Comparison of ENCODE assay signal across 8 cellular contexts in the genomic region with DNA sequence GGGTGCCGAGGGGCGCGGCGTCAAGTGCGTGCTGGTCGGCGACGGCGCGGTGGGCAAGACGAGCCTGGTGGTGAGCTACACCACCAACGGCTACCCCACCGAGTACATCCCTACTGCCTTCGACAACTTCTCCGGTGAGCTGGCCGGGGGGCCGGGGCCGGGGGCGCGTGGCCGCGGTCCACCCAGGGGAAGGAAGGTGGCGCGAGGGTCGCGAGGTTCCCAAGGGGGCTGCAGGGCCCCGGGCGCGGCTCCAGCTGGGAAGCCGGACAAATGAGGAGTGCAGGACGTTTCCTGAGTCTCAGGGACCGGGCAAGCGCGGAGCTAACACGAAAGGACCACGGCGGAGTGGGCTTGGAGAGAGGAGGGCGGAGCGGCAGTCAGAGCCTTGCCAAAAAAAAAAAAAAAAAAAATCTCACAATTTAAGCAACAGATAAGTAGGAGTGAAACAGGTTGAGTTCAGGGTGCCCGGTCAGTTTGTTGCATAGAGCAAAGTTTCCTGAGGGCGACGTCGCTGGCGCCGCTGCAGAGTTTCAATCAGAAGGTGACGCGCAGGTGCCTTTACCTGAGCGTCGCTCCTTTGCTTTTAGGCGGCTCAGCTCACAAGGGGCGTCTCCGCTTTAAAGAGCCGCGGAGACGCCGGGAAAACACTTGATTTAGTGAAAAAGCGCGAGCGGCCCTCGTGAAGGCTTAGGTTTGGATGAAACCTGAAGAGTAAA. TPM values are rescaled to one million over a fixed set of nuclear protein-coding genes. Genes with fewer than 3 reads are reported as not detected.
A peak's percentile ranks its signal among the peaks of the same experiment; 100 is the strongest.
DNase-seq lines count a peak whose midpoint lies in the region; ATAC-seq, FAIRE-seq and TF ChIP-seq lines count a peak whose summit lies in the region.

No MANE protein-coding gene starts in this region.

- H3K27me3 Mint-ChIP-seq in MCF 10A (ENCODE audit: insufficient read depth, unreplicated experiment) = peaks cover 9% of the 10 kb centered on the region

- H3K9ac ChIP-seq in kidney (ENCODE audit: low read length in 2 of 2) = peak overlapping the region; percentile 10 to 75

- DNase-seq in A673 (ENCODE audit: low spot score) = peak; percentile 12
- DNase-seq in RWPE2 (ENCODE audit: low spot score) = no peak
- no peak for DNase-seq in MCF 10A (ENCODE audit: unreplicated experiment)
- DNase-seq in kidney = peak; percentile 85
- peak; percentile 18 to 24 for DNase-seq in stimulated activated CD4-positive, alpha-beta T cell treated with anti-CD3 and anti-CD28 coated beads, Interleukin-2, amount 100 ng/mL, for 24 hours
- no peak for DNase-seq in NCI-H1694 (lab: John Stamatoyannopoulos, UW)

- H3K27ac ChIP-seq in A673 (ENCODE audit: low read depth, low read length, poor library complexity, severe bottlenecking) (no peak overlapping the region), RWPE2 (ENCODE audit: poor library complexity, severe bottlenecking) (no peak overlapping the region), kidney (ENCODE audit: low read depth in 2 of 2, low read length in 2 of 2) (peak overlapping the region; percentile 63 to 77)

- peaks cover 18% of the 10 kb centered on the region for H3K4me1 Mint-ChIP-seq in MCF 10A (ENCODE audit: insufficient read depth, unreplicated experiment)

- POLR2A ChIA-PET in A673 (lab: Charles Lee; ENCODE audit: low non-redundant PET) = no interaction called here
- POLR2A ChIA-PET in MCF 10A (lab: Yijun Ruan, JAX) = interaction anchor here (0.6 to 3.9 kb wide), 12 partner anchors 9 to 519 kb away, joined by 3 to 32 read pairs (median 3); no protein-coding TSS in a partner anchor

- peak overlapping the region; percentile 56 for H3K4me3 Mint-ChIP-seq in MCF 10A (ENCODE audit: unreplicated experiment)

- CTCF ChIA-PET in A673 (lab: Charles Lee) (interaction anchor here (0.6 kb wide), 1 partner anchor 280 kb away, joined by 18 read pairs; no protein-coding TSS in a partner anchor), MCF 10A (lab: Yijun Ruan, JAX) (interaction anchor here (0.6 to 7.4 kb wide), 29 partner anchors 9 to 520 kb away, joined by 3 to 95 read pairs (median 4); no protein-coding TSS in a partner anchor)

- ATAC-seq in GM19463 (IDR thresholded peaks at IDR 0.05; ENCODE audit: unreplicated experiment) = peak; percentile 15
- no peak for ATAC-seq in RWPE2 (ENCODE audit: low read depth)
- no peak for ATAC-seq in GM18519 (IDR thresholded peaks at IDR 0.05; ENCODE audit: low FRiP score, unreplicated experiment)

- no peak for FAIRE-seq in kidney (lab: Jason Lieb, UNC)

- H3K27me3 ChIP-seq in A673 (replicated peaks; ENCODE audit: insufficient read depth, low read depth, low read length, poor library complexity) (peaks cover 39% of the 10 kb centered on the region), RWPE2 (ENCODE audit: insufficient read depth, poor library complexity, severe bottlenecking) (peaks cover 20% of the 10 kb centered on the region)

- H3K4me3 ChIP-seq in A673 (ENCODE audit: low read depth, low read length, poor library complexity, severe bottlenecking) (peak overlapping the region; percentile 53), RWPE2 (ENCODE audit: severe bottlenecking) (peak overlapping the region; percentile 8), kidney (ENCODE audit: low read length in 2 of 2) (peak overlapping the region; percentile 71 to 76)

- H3K4me1 ChIP-seq in A673 (ENCODE audit: insufficient read depth, low read length, poor library complexity, severe bottlenecking) (peaks cover 8% of the 10 kb centered on the region), RWPE2 (ENCODE audit: insufficient read depth, poor library complexity, severe bottlenecking) (no peaks in the 10 kb centered on the region), kidney (ENCODE audit: control insufficient read depth in 1 of 2, insufficient read depth in 1 of 2, low read depth in 1 of 2, low read length in 2 of 2) (peaks cover 0 to 6% of the 10 kb centered on the region in 2 donors)

- intact Hi-C loops in A673 (cut with micrococcal nuclease; ENCODE audit: unreplicated experiment) (loop anchor here (2.0 kb wide), 1 partner anchor 491 kb away; no protein-coding TSS in a partner anchor), MCF 10A (cut with micrococcal nuclease) (loop anchor here (1.0 to 10.0 kb wide), 9 partner anchors 39 to 519 kb away; no protein-coding TSS in a partner anchor), kidney (cut with DNase I) (loop anchor here (10.0 kb wide), 1 partner anchor 489 kb away; no protein-coding TSS in a partner anchor)

- H3K36me3 ChIP-seq in A673 (ENCODE audit: insufficient read depth, low read length, poor library complexity, severe bottlenecking) (no peaks in the 10 kb centered on the region), RWPE2 (ENCODE audit: low read depth) (no peaks in the 10 kb centered on the region), kidney (ENCODE audit: control insufficient read depth in 1 of 2, insufficient read depth in 2 of 2, low read length in 2 of 2) (no peaks in the 10 kb centered on the region)

- H3K36me3 Mint-ChIP-seq in MCF 10A (ENCODE audit: insufficient read depth, unreplicated experiment) = no peaks in the 10 kb centered on the region

- H3K9me3 ChIP-seq in A673 (ENCODE audit: low read depth, low read length, poor library complexity, severe bottlenecking) = no peaks in the 10 kb centered on the region
- H3K9me3 ChIP-seq in RWPE2 (ENCODE audit: severe bottlenecking) = no peaks in the 10 kb centered on the region
- H3K9me3 ChIP-seq in kidney (ENCODE audit: control insufficient read depth in 1 of 2, low read length in 2 of 2) = no peaks in the 10 kb centered on the region

- no peak for TF ChIP-seq CTCF in A673 (conservative IDR thresholded peaks at IDR 0.05; ENCODE audit: low read depth, low read length)
- TF ChIP-seq CTCF in RWPE2 (IDR thresholded peaks at IDR 0.05; ENCODE audit: poor library complexity, severe bottlenecking) = no peak
- TF ChIP-seq CTCF in MCF 10A (IDR thresholded peaks at IDR 0.05; ENCODE audit: unreplicated experiment) = no peak
- TF ChIP-seq CTCF in kidney (IDR thresholded peaks at IDR 0.05; ENCODE audit: borderline replicate concordance, extremely low read depth, insufficient read depth) = no peak

- BruUV-seq in A673 (replicated peaks; lab: Mats Ljungman, UMichigan) (no TSS peak), MCF 10A (replicated peaks; lab: Mats Ljungman, UMichigan) (no TSS peak)

- no peaks in the 10 kb centered on the region for H3K9me3 Mint-ChIP-seq in MCF 10A (ENCODE audit: unreplicated experiment)

- peak overlapping the region; percentile 8 for H3K27ac Mint-ChIP-seq in MCF 10A (ENCODE audit: low read depth, unreplicated experiment)

RNA-seq across cellular contexts. Expression of gene RHOU, which starts 0.8 kb away (rescaled TPM):
- total RNA-seq in A673 (2021) (1.2 and 1.8 TPM in 2 replicates), MCF 10A (2022) (2.1 and 3.6 TPM in 2 replicates), kidney (22.1 TPM)
- polyA plus RNA-seq in kidney (ENCODE audit: insufficient read depth, low read depth, low replicate concordance) = 4.7 TPM

Comparison
In these comparisons a context has a peak if more than half of its experiments do, and no peak if none do; other contexts are left out.
1. DNase-seq: peak in A673 (single experiment), kidney (single experiment) and stimulated activated CD4-positive, alpha-beta T cell treated with anti-CD3 and anti-CD28 coated beads, Interleukin-2, amount 100 ng/mL, for 24 hours (2 of 2); none in RWPE2 (single experiment), MCF 10A (single experiment) and NCI-H1694 (single experiment).
2. H3K27ac ChIP-seq: peak in kidney (2 of 2); none in A673 (single experiment) and RWPE2 (single experiment).
3. H3K4me3 ChIP-seq: peak in every context shown above with its lines; median percentile 74 in kidney; 53 in A673; 8 in RWPE2.